Comparison of ENCODE assay signal across 11 cellular contexts in the genomic region with DNA sequence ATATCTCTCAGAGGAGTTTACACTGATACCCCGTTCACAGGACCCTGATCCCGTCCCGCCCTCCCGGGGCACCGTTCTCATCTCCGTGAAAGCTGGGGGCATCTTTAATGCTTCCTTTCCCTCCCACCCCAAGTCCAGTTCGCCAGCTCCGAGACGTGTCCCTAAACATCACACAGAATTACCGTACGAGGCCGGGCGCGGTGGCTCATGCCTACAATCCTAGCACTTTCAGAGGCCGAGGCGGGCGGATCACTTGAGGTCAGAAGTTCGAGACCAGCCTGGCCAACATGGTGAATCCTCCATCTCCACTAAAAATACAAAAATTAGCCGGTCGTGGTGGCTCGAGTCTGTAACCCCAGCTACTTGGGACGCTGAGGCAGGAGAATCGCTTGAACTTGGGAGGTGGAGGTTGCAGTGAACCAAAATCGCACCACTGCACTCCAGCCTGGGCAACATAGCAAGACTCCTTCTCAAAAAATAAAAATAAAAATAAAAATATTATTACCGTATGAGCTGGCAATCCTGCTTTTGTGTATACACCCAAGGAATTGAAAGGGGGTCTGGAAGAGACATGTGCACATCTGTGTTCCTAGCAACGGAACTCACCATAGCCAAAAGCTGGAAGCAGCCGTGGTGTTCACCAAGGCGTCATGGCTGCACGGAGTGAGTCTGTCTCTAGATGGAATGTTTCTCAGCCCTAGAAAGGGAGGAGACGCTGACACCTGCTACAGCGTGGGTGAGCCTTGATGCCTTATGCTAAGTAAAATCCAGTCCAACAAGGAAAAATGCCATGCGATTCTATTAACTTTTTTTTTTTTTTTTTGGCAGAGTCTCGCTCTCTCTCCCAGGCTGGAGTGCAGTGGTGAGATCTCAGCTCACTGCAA. TPM values are rescaled to one million over a fixed set of nuclear protein-coding genes. Genes with fewer than 3 reads are reported as not detected.
DNase-seq lines count a peak whose midpoint lies in the region; TF ChIP-seq lines count a peak whose summit lies in the region.
"Had no signal": no experiment of that assay in that cellular context is flagged by ENCODE, and none has a peak within 500 bp of the region (broad histone marks: within the 10 kb centered on the region; RNA-seq: fewer than 3 reads in every experiment).

No MANE protein-coding gene starts in this region.

- no peaks in the 10 kb centered on the region for H4K20me1 ChIP-seq in SK-N-SH (ENCODE audit: insufficient read depth)

- H3K4me1 Mint-ChIP-seq in nephron progenitor cell (no peaks in the 10 kb centered on the region), Caco-2 (ENCODE audit: low read depth, unreplicated experiment) (no peaks in the 10 kb centered on the region)

- H3K4me3 ChIP-seq in esophagus (ENCODE audit: low read depth in 1 of 2, low read length in 2 of 2) (peak overlapping the region; percentile 55 to 66), tibial nerve (peak overlapping the region; percentile 47 to 66 (median 50)), SK-N-SH (ENCODE audit: low read depth in 2 of 2, low read length in 1 of 2) (no peak overlapping the region), Caco-2 (ENCODE audit: low read depth, low read length) (no peak overlapping the region)

- peaks cover 85% of the 10 kb centered on the region for H3K27me3 Mint-ChIP-seq in nephron progenitor cell (ENCODE audit: low read depth, poor library complexity)
- H3K27me3 Mint-ChIP-seq in Caco-2 (ENCODE audit: insufficient read depth, unreplicated experiment): no peaks in the 10 kb centered on the region

- no peak for TF ChIP-seq RAD21 in SK-N-SH (IDR thresholded peaks at IDR 0.05; ENCODE audit: low read length)

- no peaks in the 10 kb centered on the region for H3K27me3 ChIP-seq in esophagus (ENCODE audit: control insufficient read depth in 1 of 2, insufficient read depth in 2 of 2, low read length in 2 of 2)
- peaks cover 0 to 30% of the 10 kb centered on the region in 2 donors for H3K27me3 ChIP-seq in tibial nerve
- peaks cover 77% of the 10 kb centered on the region for H3K27me3 ChIP-seq in SK-N-SH (ENCODE audit: insufficient read depth)
- no peaks in the 10 kb centered on the region for H3K27me3 ChIP-seq in Caco-2 (replicated peaks; ENCODE audit: control insufficient read depth, insufficient read depth, low read length)

- H2AFZ ChIP-seq in SK-N-SH (ENCODE audit: low read depth): no peak overlapping the region

- TF ChIP-seq POLR2A in tibial nerve (IDR thresholded peaks at IDR 0.05): no peak

- H3K4me3 Mint-ChIP-seq in nephron progenitor cell (peak overlapping the region; percentile 78), Caco-2 (ENCODE audit: unreplicated experiment) (no peak overlapping the region)

- 41% methylated on average over 33 of the region's 33 CpGs for WGBS in esophagus, 2 donors
- 56 to 61% methylated on average over 31 to 33 of the region's 33 CpGs for WGBS in tibial nerve, 2 donors
- WGBS in SK-N-SH (ENCODE audit: low lambda C conversion rate): 40% methylated on average over 21 of the region's 33 CpGs

- CTCF ChIA-PET in SK-N-SH (lab: Yijun Ruan, JAX) (interaction anchor here (0.6 to 1.4 kb wide), 4 partner anchors 14 to 69 kb away, joined by 3 to 5 read pairs (median 4); no protein-coding TSS in a partner anchor), Caco-2 (lab: Charles Lee) (no interaction called here)

- POLR2A ChIA-PET in SK-N-SH (lab: Yijun Ruan, JAX) (no interaction called here), Caco-2 (lab: Charles Lee) (no interaction called here)

- H3K27ac Mint-ChIP-seq in nephron progenitor cell (no peak overlapping the region), Caco-2 (ENCODE audit: unreplicated experiment) (no peak overlapping the region)

- intact Hi-C loops in Caco-2 (cut with micrococcal nuclease; ENCODE audit: unreplicated experiment): no loop called here

- H3K79me2 ChIP-seq in SK-N-SH (ENCODE audit: insufficient read depth): no peaks in the 10 kb centered on the region

- H3K4me2 ChIP-seq in SK-N-SH: no peak overlapping the region

- H3K9ac ChIP-seq in SK-N-SH: no peak overlapping the region

- peak overlapping the region in 1 of 2 donors; percentile 57 for H3K27ac ChIP-seq in esophagus (ENCODE audit: low read depth in 2 of 2, low read length in 1 of 2)
- H3K27ac ChIP-seq in tibial nerve: peak overlapping the region; percentile 81 to 90 (median 85)
- no peak overlapping the region for H3K27ac ChIP-seq in SK-N-SH (ENCODE audit: low read depth in 2 of 2, low read length in 1 of 2)

- H3K9me3 Mint-ChIP-seq in nephron progenitor cell: peaks cover 34% of the 10 kb centered on the region
- peaks cover 17% of the 10 kb centered on the region for H3K9me3 Mint-ChIP-seq in Caco-2 (ENCODE audit: unreplicated experiment)

- H3K36me3 ChIP-seq in esophagus (ENCODE audit: control insufficient read depth in 2 of 2, insufficient read depth in 2 of 2, low read length in 1 of 2) (no peaks in the 10 kb centered on the region), tibial nerve (no peaks in the 10 kb centered on the region), SK-N-SH (replicated peaks in 1 of 2; ENCODE audit: control insufficient read depth in 1 of 2, insufficient read depth in 2 of 2, low read length in 1 of 2) (no peaks in the 10 kb centered on the region), Caco-2 (ENCODE audit: control insufficient read depth, insufficient read depth, low read length) (no peaks in the 10 kb centered on the region)

- H3F3A ChIP-seq in SK-N-SH (replicated peaks; ENCODE audit: insufficient read depth): no peaks in the 10 kb centered on the region

- TF ChIP-seq CTCF in nephron progenitor cell (IDR thresholded peaks at IDR 0.05): no peak
- TF ChIP-seq CTCF in tibial nerve (IDR thresholded peaks at IDR 0.05): no peak
- no peak for TF ChIP-seq CTCF in SK-N-SH (IDR thresholded peaks at IDR 0.05)
- TF ChIP-seq CTCF in Caco-2 (IDR thresholded peaks at IDR 0.05; ENCODE audit: insufficient read depth in 1 of 2, low read depth in 1 of 2, low read length in 1 of 2, severe bottlenecking in 1 of 2, unreplicated experiment in 1 of 2): no peak

- peaks cover 0 to 5% of the 10 kb centered on the region in 2 donors for H3K4me1 ChIP-seq in esophagus (ENCODE audit: control insufficient read depth in 2 of 2, insufficient read depth in 2 of 2, low read length in 1 of 2)
- peaks cover 0 to 9% (median 0%) of the 10 kb centered on the region in 4 donors for H3K4me1 ChIP-seq in tibial nerve
- no peaks in the 10 kb centered on the region for H3K4me1 ChIP-seq in SK-N-SH (ENCODE audit: control insufficient read depth in 1 of 2, insufficient read depth in 2 of 2, low read depth in 1 of 2, low read length in 1 of 2)
- peaks cover 17% of the 10 kb centered on the region for H3K4me1 ChIP-seq in Caco-2

- DNase-seq in activated CD8-positive, alpha-beta memory T cell treated with anti-CD3 and anti-CD28 coated beads for 24 hours: peak; percentile 47
- no peak for DNase-seq in activated CD8-positive, alpha-beta memory T cell treated with anti-CD3 and anti-CD28 coated beads, Interleukin-2, amount 50 U/mL, for 4 hours
- DNase-seq in nephron progenitor cell (no peak), tibial nerve (ENCODE audit: low spot score in 2 of 2) (no peak), SK-N-SH (no peak), Caco-2 (no peak), kidney glomerular epithelial cell (lab: John Stamatoyannopoulos, UW) (no peak)
- DNase-seq: central memory CD4-positive, alpha-beta T cell; DMS153; NCI-H524 had no signal

- no TSS peak for BruUV-seq in Caco-2 (replicated peaks; lab: Mats Ljungman, UMichigan)

- TF ChIP-seq EP300 in tibial nerve (IDR thresholded peaks at IDR 0.05) (no peak), SK-N-SH (IDR thresholded peaks at IDR 0.05; ENCODE audit: borderline replicate concordance in 1 of 2, low read depth in 1 of 2, low read length in 1 of 2) (no peak)

- peaks cover 8% of the 10 kb centered on the region for H3K36me3 Mint-ChIP-seq in nephron progenitor cell (ENCODE audit: low read depth)
- H3K36me3 Mint-ChIP-seq in Caco-2 (ENCODE audit: insufficient read depth, unreplicated experiment): no peaks in the 10 kb centered on the region

- no peaks in the 10 kb centered on the region for H3K9me2 ChIP-seq in SK-N-SH

- H3K9me3 ChIP-seq in esophagus (ENCODE audit: control insufficient read depth in 2 of 2, insufficient read depth in 1 of 2, low read depth in 1 of 2, low read length in 1 of 2) (peaks cover 0 to 3% of the 10 kb centered on the region in 2 donors), tibial nerve (peaks cover 0 to 7% (median 0%) of the 10 kb centered on the region in 4 donors), SK-N-SH (no peaks in the 10 kb centered on the region), Caco-2 (peaks cover 7% of the 10 kb centered on the region; the same call in 1 of the 2 replicates)

TF ChIP-seq in SK-N-SH, 30 proteins besides CTCF, POLR2A, EP300 and RAD21 (continues in another document):
- TF ChIP-seq TAF1 (IDR thresholded peaks at IDR 0.05; ENCODE audit: borderline replicate concordance, low read depth, low read length): no peak
- TF ChIP-seq MXI1 (IDR thresholded peaks at IDR 0.05; ENCODE audit: low read depth, low read length): no peak
- no peak for TF ChIP-seq MEF2A (IDR thresholded peaks at IDR 0.05; ENCODE audit: borderline replicate concordance, low read depth)
- TF ChIP-seq POLR2AphosphoS5 (IDR thresholded peaks at IDR 0.05; ENCODE audit: low read depth, low read length): no peak
- TF ChIP-seq, protein P1, sequence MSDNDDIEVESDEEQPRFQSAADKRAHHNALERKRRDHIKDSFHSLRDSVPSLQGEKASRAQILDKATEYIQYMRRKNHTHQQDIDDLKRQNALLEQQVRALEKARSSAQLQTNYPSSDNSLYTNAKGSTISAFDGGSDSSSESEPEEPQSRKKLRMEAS (IDR thresholded peaks at IDR 0.05; ENCODE audit: low read depth): no peak
- no peak for TF ChIP-seq NFIC (IDR thresholded peaks at IDR 0.05; ENCODE audit: borderline replicate concordance)
- no peak for TF ChIP-seq RXRA (IDR thresholded peaks at IDR 0.05; ENCODE audit: borderline replicate concordance, low read depth)
- no peak for TF ChIP-seq TCF12 (IDR thresholded peaks at IDR 0.05)

RNA-seq across cellular contexts. Expression of a gene that starts 1.2 kb away (rescaled TPM):
- polyA plus RNA-seq in esophagus: 10 to 100 TPM in 1 of 2 donors, 1 to 10 TPM in 1; 7.7 to 15.6 TPM
- 10 to 100 TPM in 2 of 4 donors, 1 to 10 TPM in 2; 4.8 to 25.5 (median 8.9) TPM for total RNA-seq in tibial nerve
- not detected in 2 replicates for polyA plus RNA-seq in SK-N-SH (2012; rRNA removed)
- not detected in 2 replicates for polyA plus RNA-seq in SK-N-SH (2012; cell fraction: cytosol; rRNA removed)
- polyA plus RNA-seq in SK-N-SH (2012; cell fraction: nucleus; rRNA removed): not detected in 2 replicates
- not detected in 2 replicates for total RNA-seq in Caco-2 (2022)

RNA-seq across cellular contexts. Expression of a gene that starts 59.7 kb away (rescaled TPM):
- polyA plus RNA-seq in esophagus (10 to 100 TPM; 17.0 to 21.7 TPM), SK-N-SH (2012; rRNA removed) (42.1 and 44.5 TPM in 2 replicates)
- total RNA-seq in tibial nerve (10 to 100 TPM; 21.6 to 36.3 (median 31.5) TPM), Caco-2 (2022) (31.6 and 32.4 TPM in 2 replicates)
- 27.6 and 38.9 TPM in 2 replicates for polyA plus RNA-seq in SK-N-SH (2012; cell fraction: cytosol; rRNA removed)
- 65.1 and 79.4 TPM in 2 replicates for polyA plus RNA-seq in SK-N-SH (2012; cell fraction: nucleus; rRNA removed)

Comparison
In these comparisons a context has a peak if more than half of its experiments do, and no peak if none do; other contexts are left out.
1. H3K27ac ChIP-seq: peak in tibial nerve (4 of 4); none in SK-N-SH (0 of 2).
2. H3K4me3 ChIP-seq: peak in esophagus (2 of 2) and tibial nerve (4 of 4); none in SK-N-SH (0 of 2) and Caco-2 (single experiment).